2 cellular contexts compared by ENCODE assay signal in the genomic region with DNA sequence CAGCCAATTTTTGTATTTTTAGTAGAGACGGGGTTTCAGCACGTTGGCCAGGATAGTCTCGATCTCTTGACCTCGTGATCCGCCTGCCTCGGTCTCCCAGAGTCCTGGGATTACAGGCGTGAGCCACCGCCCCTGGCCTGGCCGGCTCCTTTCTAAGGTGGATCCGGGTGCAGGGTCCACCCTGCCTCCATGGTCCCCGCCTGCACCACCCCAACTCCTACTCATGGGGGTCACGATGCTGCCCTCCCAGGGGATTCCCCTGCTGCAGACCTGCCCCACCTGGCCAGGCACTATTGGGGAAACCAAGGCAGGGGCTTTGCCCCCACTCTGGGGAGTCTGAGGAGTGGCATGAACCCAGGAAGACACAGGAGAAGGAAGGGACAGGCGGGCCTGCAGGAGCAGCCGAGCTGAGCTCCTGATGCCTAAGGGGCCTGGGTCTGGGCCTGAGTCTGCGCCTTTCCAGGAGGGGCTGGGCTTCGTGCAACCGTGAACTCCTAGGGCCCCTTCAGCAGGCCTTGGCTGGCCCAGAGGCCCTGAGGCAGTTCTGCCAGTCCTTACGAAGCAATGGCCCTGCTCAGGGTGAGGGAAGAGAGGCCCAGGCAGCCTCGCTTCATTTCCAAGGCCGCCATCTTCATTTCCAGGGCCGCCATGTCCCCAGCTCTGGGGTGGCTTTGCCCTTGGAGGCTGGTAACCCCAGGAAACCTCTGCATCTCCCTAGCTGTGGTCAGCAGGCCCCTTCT.
TF ChIP-seq lines count a peak whose summit lies in the region.

No MANE protein-coding gene starts in this region.

TF ChIP-seq in IMR-90, 13 proteins besides CTCF, POLR2A, EP300 and RAD21:
- TF ChIP-seq MAZ (IDR thresholded peaks at IDR 0.05; ENCODE audit: borderline replicate concordance, low read depth, low read length): no peak
- TF ChIP-seq CHD1 (IDR thresholded peaks at IDR 0.05; ENCODE audit: low read depth, low read length): no peak
- TF ChIP-seq USF2 (IDR thresholded peaks at IDR 0.05; ENCODE audit: low read depth, low read length): no peak
- no peak for TF ChIP-seq RFX5 (IDR thresholded peaks at IDR 0.05; ENCODE audit: low read depth, low read length)
- TF ChIP-seq BHLHE40 (IDR thresholded peaks at IDR 0.05; ENCODE audit: low read depth, low read length): no peak
- no peak for TF ChIP-seq FOS (IDR thresholded peaks at IDR 0.05; ENCODE audit: low read depth, low read length)
- no peak for TF ChIP-seq MAFK (IDR thresholded peaks at IDR 0.05; ENCODE audit: low read depth, low read length)
- no peak for TF ChIP-seq CEBPB (IDR thresholded peaks at IDR 0.05; ENCODE audit: low read depth, low read length)
- no peak for TF ChIP-seq SMC3 (IDR thresholded peaks at IDR 0.05; ENCODE audit: low read depth, low read length)

TF ChIP-seq in GM23338, 12 proteins besides CTCF, POLR2A, EP300 and RAD21:
- TF ChIP-seq ZNF114 (CRISPR knock-in tag; IDR thresholded peaks at IDR 0.05) (no peak), REST (IDR thresholded peaks at IDR 0.05; ENCODE audit: unreplicated experiment) (no peak), EZH2 (IDR thresholded peaks at IDR 0.05; ENCODE audit: low read depth, unreplicated experiment) (no peak), EZH2phosphoT487 (IDR thresholded peaks at IDR 0.05; ENCODE audit: unreplicated experiment) (no peak), CREB1 (CRISPR knock-in tag; IDR thresholded peaks at IDR 0.05; ENCODE audit: low read depth) (no peak), STAT1 (IDR thresholded peaks at IDR 0.05; ENCODE audit: unreplicated experiment) (no peak)
TF ChIP-seq in GM23338: peak in this region for 0.
